ENCODE assay signal across 8 cellular contexts in genomic region chr2:74181739-74182138, GRCh38. TPM values are rescaled to one million over a fixed set of nuclear protein-coding genes. Genes with fewer than 3 reads are reported as not detected.
DNase-seq lines count a peak whose midpoint lies in the region; ATAC-seq, FAIRE-seq and TF ChIP-seq lines count a peak whose summit lies in the region.

No MANE protein-coding gene starts in this region.

- no peak overlapping the region for H3K4me3 Mint-ChIP-seq in activated naive CD4-positive, alpha-beta T cell treated with anti-CD3 and anti-CD28 coated beads, Interleukin-2, amount 10 ng/mL, durations not matched to agents 7 days and 5 days

- H3K9me3 ChIP-seq in DOHH2 (ENCODE audit: control insufficient read depth, insufficient read depth, low read length) (no peaks in the 10 kb centered on the region), GM12878 (replicated peaks; ENCODE audit: control insufficient read depth, insufficient read depth, low read length) (no peaks in the 10 kb centered on the region)

- peak; percentile 79 for FAIRE-seq in GM12878 (lab: Jason Lieb, UNC)

- peaks cover 52% of the 10 kb centered on the region for H3F3A ChIP-seq in DOHH2 (ENCODE audit: control insufficient read depth, insufficient read depth)

- CTCF ChIA-PET in GM12878 (lab: Yijun Ruan, JAX): interaction anchor here (0.8 to 8.5 kb wide), 10 partner anchors 10 to 502 kb away, joined by 3 to 90 read pairs (median 4); partner anchors contain the start of gene MTHFD2
- CTCF ChIA-PET in activated naive CD4-positive, alpha-beta T cell treated with anti-CD3 and anti-CD28 coated beads, Interleukin-2, amount 10 ng/mL, durations not matched to agents 7 days and 5 days (lab: Charles Lee): interaction anchor here (0.7 to 1.3 kb wide), 4 partner anchors 11 to 358 kb away, joined by 3 to 6 read pairs (median 3); no protein-coding TSS in a partner anchor

- H3K4me1 Mint-ChIP-seq in activated naive CD4-positive, alpha-beta T cell treated with anti-CD3 and anti-CD28 coated beads, Interleukin-2, amount 10 ng/mL, durations not matched to agents 7 days and 5 days: peaks cover 32% of the 10 kb centered on the region

- H4K20me1 ChIP-seq in DOHH2 (ENCODE audit: control insufficient read depth, insufficient read depth, low read depth, low read length): peaks cover 10% of the 10 kb centered on the region
- no peaks in the 10 kb centered on the region for H4K20me1 ChIP-seq in GM12878 (ENCODE audit: control insufficient read depth, insufficient read depth)

- peaks cover 17% of the 10 kb centered on the region for H3K36me3 ChIP-seq in DOHH2 (ENCODE audit: control insufficient read depth, low read length)
- no peaks in the 10 kb centered on the region for H3K36me3 ChIP-seq in GM12878 (ENCODE audit: control insufficient read depth in 2 of 2, insufficient read depth in 2 of 2, low read length in 1 of 2)

- no TSS peak for BruUV-seq in GM12878 (replicated peaks; lab: Mats Ljungman, UMichigan)

- peak overlapping the region; percentile 32; the same call in 1 of the 2 replicates for H3K9ac ChIP-seq in GM12878 (ENCODE audit: control insufficient read depth, insufficient read depth, low read length)

- peak; percentile 47 for TF ChIP-seq POLR2A in GM12878 (IDR thresholded peaks at IDR 0.05; ENCODE audit: low read depth, low read length)

- intact Hi-C loops in GM12878 (cut with micrococcal nuclease; ENCODE audit: unreplicated experiment): no loop called here

- no peak overlapping the region for H3K27ac Mint-ChIP-seq in activated naive CD4-positive, alpha-beta T cell treated with anti-CD3 and anti-CD28 coated beads, Interleukin-2, amount 10 ng/mL, durations not matched to agents 7 days and 5 days

- H3K27me3 ChIP-seq in DOHH2 (ENCODE audit: control insufficient read depth, low read length): no peaks in the 10 kb centered on the region
- H3K27me3 ChIP-seq in GM12878 (replicated peaks in 1 of 2; ENCODE audit: control insufficient read depth in 2 of 2, insufficient read depth in 2 of 2, low read length in 1 of 2): no peaks in the 10 kb centered on the region

- SMC1A ChIA-PET in GM12878 (lab: Charles Lee; ENCODE audit: uncharacterized antibody, unreplicated experiment): interaction anchor here (0.6 to 2.2 kb wide), 16 partner anchors 10 to 355 kb away, joined by 3 to 14 read pairs (median 5); partner anchors contain the start of gene MTHFD2

- peak; percentile 59 to 63; a peak in 3 of 4 replicates for TF ChIP-seq EP300 in GM12878 (IDR thresholded peaks at IDR 0.05; ENCODE audit: borderline replicate concordance in 1 of 2, control insufficient read depth in 1 of 2, low read depth in 2 of 2, low read length in 2 of 2)

- RAD21 ChIA-PET in GM12878 (lab: Charles Lee; ENCODE audit: unreplicated experiment): interaction anchor here (0.6 to 2.8 kb wide), 13 partner anchors 9 to 437 kb away, joined by 3 to 14 read pairs (median 3); partner anchors contain the start of gene MTHFD2

- no peak for TF ChIP-seq RAD21 in GM12878 (IDR thresholded peaks at IDR 0.05; ENCODE audit: insufficient read depth, low read depth, low read length)

- DNase-seq in NAMALWA (ENCODE audit: low spot score) (peak; percentile 96), GM12878 (ENCODE audit: low read depth, low spot score) (peak; percentile 86), retina (peak; percentile 55), AG08396 (ENCODE audit: low spot score) (no peak), iPS-NIHi7 (ENCODE audit: extremely low spot score) (no peak)
- DNase-seq in activated naive CD4-positive, alpha-beta T cell treated with anti-CD3 and anti-CD28 coated beads, Interleukin-2, amount 10 ng/mL, durations not matched to agents 7 days and 5 days: no peak

- TF ChIP-seq CTCF in DOHH2 (IDR thresholded peaks at IDR 0.05; ENCODE audit: low read depth, low read length, poor library complexity, severe bottlenecking): no peak
- no peak for TF ChIP-seq CTCF in GM12878 (IDR thresholded peaks at IDR 0.05 in 2 of 3, conservative IDR thresholded peaks at IDR 0.05 in 1 of 3; ENCODE audit: control insufficient read depth in 2 of 3, extremely low read depth in 1 of 3, insufficient read depth in 1 of 3, low read depth in 3 of 3, low read length in 3 of 3)

- in situ Hi-C loops in GM12878 (cut with MboI): no loop called here

- no peaks in the 10 kb centered on the region for H3K27me3 Mint-ChIP-seq in activated naive CD4-positive, alpha-beta T cell treated with anti-CD3 and anti-CD28 coated beads, Interleukin-2, amount 10 ng/mL, durations not matched to agents 7 days and 5 days

- H3K4me1 ChIP-seq in DOHH2 (ENCODE audit: control insufficient read depth, low read length): peaks cover 76% of the 10 kb centered on the region
- peaks cover 46% of the 10 kb centered on the region for H3K4me1 ChIP-seq in GM12878 (ENCODE audit: control insufficient read depth, insufficient read depth, low read length)

- H3K9me3 Mint-ChIP-seq in activated naive CD4-positive, alpha-beta T cell treated with anti-CD3 and anti-CD28 coated beads, Interleukin-2, amount 10 ng/mL, durations not matched to agents 7 days and 5 days: peaks cover 2% of the 10 kb centered on the region

- ATAC-seq in GM21529 (IDR thresholded peaks at IDR 0.05; ENCODE audit: unreplicated experiment) (peak; percentile 36), GM12878 (peak; percentile 47)

- no peaks in the 10 kb centered on the region for H3K9me2 ChIP-seq in DOHH2 (replicated peaks; ENCODE audit: control insufficient read depth, low read length)

- H3K4me2 ChIP-seq in DOHH2 (ENCODE audit: low read length): peak overlapping the region; percentile 76
- H3K4me2 ChIP-seq in GM12878 (ENCODE audit: control insufficient read depth, insufficient read depth): peak overlapping the region; percentile 66

- POLR2A ChIA-PET in GM12878 (lab: Charles Lee): interaction anchor here (0.6 to 8.2 kb wide), 10 partner anchors 9 to 357 kb away, joined by 4 to 83 read pairs (median 6); partner anchors contain the start of gene MTHFD2

- peaks cover 7% of the 10 kb centered on the region for H3K36me3 Mint-ChIP-seq in activated naive CD4-positive, alpha-beta T cell treated with anti-CD3 and anti-CD28 coated beads, Interleukin-2, amount 10 ng/mL, durations not matched to agents 7 days and 5 days

- H2AFZ ChIP-seq in GM12878 (ENCODE audit: control insufficient read depth, low read depth, low read length): peak overlapping the region; percentile 22

- H3K79me2 ChIP-seq in DOHH2 (ENCODE audit: control insufficient read depth, low read length) (peaks cover 23% of the 10 kb centered on the region), GM12878 (ENCODE audit: control insufficient read depth, insufficient read depth, low read length) (peaks cover 21% of the 10 kb centered on the region)

- WGBS in GM12878 (ENCODE audit: insufficient coverage, insufficient replicate concordance, low lambda C conversion rate, missing lambda C conversion rate): under 1% methylated on average over 7 of the region's 7 CpGs

- H3K4me3 ChIP-seq in DOHH2 (ENCODE audit: low read length): peak overlapping the region; percentile 60
- H3K4me3 ChIP-seq in GM12878: peak overlapping the region; percentile 52; the same call in 1 of the 2 replicates

- H3K27ac ChIP-seq in DOHH2 (ENCODE audit: low read depth, low read length): peak overlapping the region; percentile 93
- H3K27ac ChIP-seq in GM12878 (ENCODE audit: control insufficient read depth, insufficient read depth): peak overlapping the region; percentile 81

RNA-seq across cellular contexts. Expression of gene MOB1A, which starts 3.1 kb away (rescaled TPM):
- total RNA-seq in GM12878 (2013; cell fraction: nucleolus; rRNA removed): 106 and 110 TPM in 2 replicates
- 162 and 211 TPM in 2 replicates for total RNA-seq in GM12878 (2014; rRNA removed)
- 182 and 184 TPM in 2 replicates for total RNA-seq in GM12878 (2014; rRNA removed; fragmentation: Illumina TruSeq; extraction: Trizol)
- 226 and 232 TPM in 2 replicates for total RNA-seq in GM12878 (2021)
- polyA plus RNA-seq in GM12878 (2011; ENCODE audit: low read depth): 47.8 TPM
- 219 and 345 TPM in 2 replicates for polyA plus RNA-seq in GM12878 (2011; rRNA removed)
- 68.2 and 85.6 TPM in 2 replicates for polyA plus RNA-seq in GM12878 (2011; cell fraction: cytosol; rRNA removed)
- 42.1 and 48.0 TPM in 2 replicates for polyA plus RNA-seq in GM12878 (2011; cell fraction: nucleus; rRNA removed)
- 75.4 and 79.3 TPM in 2 replicates for polyA plus RNA-seq in GM12878 (2012)
- polyA plus RNA-seq in GM12878 (2014; fragmentation: Illumina TruSeq; extraction: Trizol): 143 and 186 TPM in 2 replicates
- polyA plus RNA-seq in GM12878 (2014; fragmentation: Nextera tagmentation; extraction: Ambion mirVana): 10 to 100 TPM; 41.2 to 58.5 TPM
- polyA plus RNA-seq in GM12878 (2014; rRNA removed): 81.2 and 102 TPM in 2 replicates
- 100 to 1,000 TPM; 221 to 223 TPM for polyA plus RNA-seq in GM12878 (2016; fragmentation: Nextera tagmentation; extraction: Ambion mirVana)
- 92.1 and 208 TPM in 2 replicates for polyA minus RNA-seq in GM12878 (2011; rRNA and poly(A)+ RNA removed)
- polyA minus RNA-seq in GM12878 (2011; cell fraction: cytosol; rRNA and poly(A)+ RNA removed): 48.1 and 59.3 TPM in 2 replicates
- 20.7 and 40.2 TPM in 2 replicates for polyA minus RNA-seq in GM12878 (2011; cell fraction: nucleus; rRNA and poly(A)+ RNA removed)

RNA-seq across cellular contexts. Expression of gene MTHFD2, which starts 16.7 kb away (rescaled TPM):
- total RNA-seq in GM12878 (2013; cell fraction: nucleolus; rRNA removed): 39.8 and 56.0 TPM in 2 replicates
- total RNA-seq in GM12878 (2014; rRNA removed) (139 and 164 TPM in 2 replicates), GM12878 (2014; rRNA removed; fragmentation: Illumina TruSeq; extraction: Trizol) (144 TPM in 2 replicates), GM12878 (2021) (180 and 192 TPM in 2 replicates)
- polyA plus RNA-seq in GM12878 (2011; ENCODE audit: low read depth): 76.6 TPM
- polyA plus RNA-seq in GM12878 (2011; rRNA removed) (265 and 421 TPM in 2 replicates), GM12878 (2014; fragmentation: Illumina TruSeq; extraction: Trizol) (129 and 153 TPM in 2 replicates), GM12878 (2014; fragmentation: Nextera tagmentation; extraction: Ambion mirVana) (100 to 1,000 TPM; 237 to 292 TPM), GM12878 (2014; rRNA removed) (152 and 155 TPM in 2 replicates), GM12878 (2016; fragmentation: Nextera tagmentation; extraction: Ambion mirVana) (100 to 1,000 TPM; 128 to 134 TPM)
- 114 and 226 TPM in 2 replicates for polyA plus RNA-seq in GM12878 (2011; cell fraction: cytosol; rRNA removed)
- polyA plus RNA-seq in GM12878 (2011; cell fraction: nucleus; rRNA removed): 98.3 and 124 TPM in 2 replicates
- polyA plus RNA-seq in GM12878 (2012): 115 and 137 TPM in 2 replicates
- polyA minus RNA-seq in GM12878 (2011; rRNA and poly(A)+ RNA removed): 166 and 191 TPM in 2 replicates
- polyA minus RNA-seq in GM12878 (2011; cell fraction: cytosol; rRNA and poly(A)+ RNA removed): 44.0 and 62.0 TPM in 2 replicates
- polyA minus RNA-seq in GM12878 (2011; cell fraction: nucleus; rRNA and poly(A)+ RNA removed): 14.4 and 33.0 TPM in 2 replicates

RNA-seq across cellular contexts. Expression of gene BOLA3, which starts 34.0 kb away (rescaled TPM):
- 4.2 and 7.9 TPM in 2 replicates for total RNA-seq in GM12878 (2013; cell fraction: nucleolus; rRNA removed)
- total RNA-seq in GM12878 (2014; rRNA removed) (70.3 and 82.6 TPM in 2 replicates), GM12878 (2014; rRNA removed; fragmentation: Illumina TruSeq; extraction: Trizol) (71.6 and 81.1 TPM in 2 replicates), GM12878 (2021) (62.6 and 63.5 TPM in 2 replicates)
- 23.1 TPM for polyA plus RNA-seq in GM12878 (2011; ENCODE audit: low read depth)
- polyA plus RNA-seq in GM12878 (2011; rRNA removed) (65.6 and 92.7 TPM in 2 replicates), GM12878 (2014; fragmentation: Illumina TruSeq; extraction: Trizol) (40.0 and 109 TPM in 2 replicates), GM12878 (2014; fragmentation: Nextera tagmentation; extraction: Ambion mirVana) (100 to 1,000 TPM; 164 to 168 TPM), GM12878 (2014; rRNA removed) (102 and 158 TPM in 2 replicates), GM12878 (2016; fragmentation: Nextera tagmentation; extraction: Ambion mirVana) (100 to 1,000 TPM; 283 to 300 TPM)
- polyA plus RNA-seq in GM12878 (2011; cell fraction: cytosol; rRNA removed): 36.2 and 49.5 TPM in 2 replicates
- 14.5 and 17.1 TPM in 2 replicates for polyA plus RNA-seq in GM12878 (2011; cell fraction: nucleus; rRNA removed)
- polyA plus RNA-seq in GM12878 (2012): 68.9 and 75.8 TPM in 2 replicates
- 9.3 and 9.9 TPM in 2 replicates for polyA minus RNA-seq in GM12878 (2011; rRNA and poly(A)+ RNA removed)
- polyA minus RNA-seq in GM12878 (2011; cell fraction: cytosol; rRNA and poly(A)+ RNA removed): 9.0 and 10.6 TPM in 2 replicates
- polyA minus RNA-seq in GM12878 (2011; cell fraction: nucleus; rRNA and poly(A)+ RNA removed): 5.1 and 7.7 TPM in 2 replicates

Comparison
In these comparisons a context has a peak if more than half of its experiments do, and no peak if none do; other contexts are left out.
1. DNase-seq: peak in NAMALWA (single experiment), GM12878 (single experiment) and retina (single experiment); none in AG08396 (single experiment), iPS-NIHi7 (single experiment) and activated naive CD4-positive, alpha-beta T cell treated with anti-CD3 and anti-CD28 coated beads, Interleukin-2, amount 10 ng/mL, durations not matched to agents 7 days and 5 days (single experiment).